Comparison of ENCODE assay signal across 11 cellular contexts in genomic region chr16:74361840-74362610, GRCh38. TPM values are rescaled to one million over a fixed set of nuclear protein-coding genes. Genes with fewer than 3 reads are reported as not detected.
DNase-seq lines count a peak whose midpoint lies in the region; ATAC-seq, FAIRE-seq and TF ChIP-seq lines count a peak whose summit lies in the region.
"Not testable (repeated sequence)": the region's sequence is repeated elsewhere in the genome, so short reads cannot be mapped to it uniquely, and the experiment has no call there.
"Had no signal": no experiment of that assay in that cellular context is flagged by ENCODE, and none has a peak within 500 bp of the region (broad histone marks: within the 10 kb centered on the region; RNA-seq: fewer than 3 reads in every experiment).

No MANE protein-coding gene starts in this region.

- H3K27ac Mint-ChIP-seq in H9: peak overlapping the region in 1 of 3 experiments; percentile 14; a peak in 1 of 7 replicates
- H3K27ac Mint-ChIP-seq in T-helper 17 cell; stimulated activated effector memory CD8-positive, alpha-beta T cell treated with anti-CD3 and anti-CD28 coated beads, Interleukin-12 subunit alpha, Interleukin-12 subunit beta, amount 100 ng/mL, for 72 hours: not testable (repeated sequence)
- H3K27ac Mint-ChIP-seq in activated naive CD4-positive, alpha-beta T cell treated with anti-CD3 and anti-CD28 coated beads for 36 hours: peak overlapping the region; percentile 64
- H3K27ac Mint-ChIP-seq in naive thymus-derived CD4-positive, alpha-beta T cell: peak overlapping the region in 2 of 9 donors; percentile 21 to 68

- H2BK120ac ChIP-seq in H9 (ENCODE audit: low read depth, low read length, poor library complexity, severe bottlenecking): not testable (repeated sequence)

- not testable (repeated sequence) for H2AFZ ChIP-seq in H9 (ENCODE audit: low read length); K562 (ENCODE audit: low read depth, low read length)

- TF ChIP-seq EP300 in A549 (IDR thresholded peaks at IDR 0.05); K562 (IDR thresholded peaks at IDR 0.05; ENCODE audit: low read length): not testable (repeated sequence)

- H3K27ac ChIP-seq in A549; H9 (ENCODE audit: insufficient read length, low read depth, low read length); K562 (ENCODE audit: extremely low read depth, low read depth, low read length); naive thymus-derived CD4-positive, alpha-beta T cell (ENCODE audit: low read depth, low read length): not testable (repeated sequence)

- H3K4me3 Mint-ChIP-seq in H9; T-helper 17 cell; activated naive CD4-positive, alpha-beta T cell treated with anti-CD3 and anti-CD28 coated beads for 36 hours; naive thymus-derived CD4-positive, alpha-beta T cell; stimulated activated effector memory CD8-positive, alpha-beta T cell treated with anti-CD3 and anti-CD28 coated beads, Interleukin-12 subunit alpha, Interleukin-12 subunit beta, amount 100 ng/mL, for 72 hours: not testable (repeated sequence)

- TF ChIP-seq POLR2A in A549 (IDR thresholded peaks at IDR 0.05; ENCODE audit: low read length); K562 (conservative IDR thresholded peaks at IDR 0.05): not testable (repeated sequence)

- not testable (repeated sequence) for H3K23ac ChIP-seq in H9 (ENCODE audit: insufficient read length, low read depth, low read length)

- not testable (repeated sequence) for H2BK12ac ChIP-seq in H9 (ENCODE audit: insufficient read length, low read depth, low read length)

- not testable (repeated sequence) for BruUV-seq in K562 (replicated peaks; lab: Mats Ljungman, UMichigan)

- not testable (repeated sequence) for H3K56ac ChIP-seq in H9 (ENCODE audit: insufficient read length, low read depth, low read length)

- not testable (repeated sequence) for H2AK5ac ChIP-seq in H9 (ENCODE audit: insufficient read length, low read length)

- peaks cover 12 to 28% (median 17%) of the 10 kb centered on the region in 3 experiments; a peak in 6 of 7 replicates for H3K36me3 Mint-ChIP-seq in H9 (ENCODE audit: insufficient read depth in 1 of 3, low read depth in 3 of 3)
- H3K36me3 Mint-ChIP-seq in T-helper 17 cell (ENCODE audit: low read depth); activated naive CD4-positive, alpha-beta T cell treated with anti-CD3 and anti-CD28 coated beads for 36 hours (ENCODE audit: low read depth): not testable (repeated sequence)
- H3K36me3 Mint-ChIP-seq in naive thymus-derived CD4-positive, alpha-beta T cell: peaks cover 0 to 17% (median 3%) of the 10 kb centered on the region in 5 donors
- peaks cover 43% of the 10 kb centered on the region for H3K36me3 Mint-ChIP-seq in stimulated activated effector memory CD8-positive, alpha-beta T cell treated with anti-CD3 and anti-CD28 coated beads, Interleukin-12 subunit alpha, Interleukin-12 subunit beta, amount 100 ng/mL, for 72 hours

- H4K91ac ChIP-seq in H9 (ENCODE audit: insufficient read length, low read depth, low read length): not testable (repeated sequence)

- H4K20me1 ChIP-seq in H9 (ENCODE audit: control insufficient read depth, insufficient read depth, insufficient read length); K562 (replicated peaks; ENCODE audit: control insufficient read depth, insufficient read depth, low read length): not testable (repeated sequence)

- not testable (repeated sequence) for H3K23me2 ChIP-seq in H9 (ENCODE audit: insufficient read length, low read depth, low read length, poor library complexity, severe bottlenecking)

- not testable (repeated sequence) for H3K4me2 ChIP-seq in A549; H9 (ENCODE audit: insufficient read depth, insufficient read length, low read length); K562 (ENCODE audit: insufficient read depth, low read length)

- CTCF ChIA-PET in A549 (lab: Yijun Ruan, JAX); activated naive CD4-positive, alpha-beta T cell treated with anti-CD3 and anti-CD28 coated beads for 36 hours (lab: Charles Lee); K562 (lab: Yijun Ruan, JAX; ENCODE audit: low intra/inter-chr PET ratio); naive thymus-derived CD4-positive, alpha-beta T cell (lab: Charles Lee): not testable (repeated sequence)

- intact Hi-C loops in activated naive CD4-positive, alpha-beta T cell treated with anti-CD3 and anti-CD28 coated beads for 36 hours (cut with micrococcal nuclease); K562 (cut with micrococcal nuclease): not testable (repeated sequence)
- intact Hi-C loops in naive thymus-derived CD4-positive, alpha-beta T cell (cut with micrococcal nuclease): loop anchor here (10.0 kb wide), 1 partner anchor 1283 kb away; the partner anchor contains the start of genes KARS1 (in 2 of the 2) and TERF2IP (in 2 of the 2)

- H3K27me3 Mint-ChIP-seq in H9 (ENCODE audit: low read depth); T-helper 17 cell; activated naive CD4-positive, alpha-beta T cell treated with anti-CD3 and anti-CD28 coated beads for 36 hours (ENCODE audit: low read depth); naive thymus-derived CD4-positive, alpha-beta T cell: not testable (repeated sequence)

- H3K79me1 ChIP-seq in H9 (ENCODE audit: insufficient read depth, low read depth, low read length, poor library complexity, severe bottlenecking): not testable (repeated sequence)

- H3K4ac ChIP-seq in H9 (ENCODE audit: low read depth, low read length): not testable (repeated sequence)

- not testable (repeated sequence) for H4K5ac ChIP-seq in H9 (ENCODE audit: insufficient read length, low read depth, low read length)

- not testable (repeated sequence) for H3K9me3 Mint-ChIP-seq in H9; activated naive CD4-positive, alpha-beta T cell treated with anti-CD3 and anti-CD28 coated beads for 36 hours; naive thymus-derived CD4-positive, alpha-beta T cell; stimulated activated effector memory CD8-positive, alpha-beta T cell treated with anti-CD3 and anti-CD28 coated beads, Interleukin-12 subunit alpha, Interleukin-12 subunit beta, amount 100 ng/mL, for 72 hours

- not testable (repeated sequence) for H3K79me2 ChIP-seq in H9 (ENCODE audit: insufficient read depth, low read length)
- peaks cover 17% of the 10 kb centered on the region for H3K79me2 ChIP-seq in K562 (ENCODE audit: control insufficient read depth, insufficient read depth, low read length)

- H3K36me3 ChIP-seq in K562 (ENCODE audit: control insufficient read depth, insufficient read depth, low read length): peaks cover 37% of the 10 kb centered on the region; the same call in 2 of the 3 replicates
- H3K36me3 ChIP-seq in naive thymus-derived CD4-positive, alpha-beta T cell (ENCODE audit: control insufficient read depth in 2 of 3, insufficient read depth in 3 of 3, low read length in 3 of 3): peaks cover 0 to 17% (median 0%) of the 10 kb centered on the region in 3 experiments

- H3K9ac ChIP-seq in H9 (ENCODE audit: extremely low read depth, insufficient read length, low read length); K562 (ENCODE audit: insufficient read depth in 1 of 2, low read depth in 2 of 2, low read length in 2 of 2): not testable (repeated sequence)

- not testable (repeated sequence) for H2BK15ac ChIP-seq in H9 (ENCODE audit: low read depth, low read length)

- not testable (repeated sequence) for TF ChIP-seq CTCF in A549 (IDR thresholded peaks at IDR 0.05); K562 (IDR thresholded peaks at IDR 0.05 in 2 of 3, conservative IDR thresholded peaks at IDR 0.05 in 1 of 3; ENCODE audit: insufficient read depth in 2 of 3, low read depth in 1 of 3, low read length in 3 of 3)
- 0 out of 3 replicates have a peak, but pooled peaks have one; percentile 19 for TF ChIP-seq CTCF in H9 (conservative IDR thresholded peaks at IDR 0.05)

- not testable (repeated sequence) for H2BK5ac ChIP-seq in H9 (ENCODE audit: insufficient read length, low read length)

- not testable (repeated sequence) for FAIRE-seq in A549 (lab: Jason Lieb, UNC); K562 (lab: Jason Lieb, UNC)

- not testable (repeated sequence) for H3K4me3 ChIP-seq in A549; K562; naive thymus-derived CD4-positive, alpha-beta T cell (ENCODE audit: low read length)

- not testable (repeated sequence) for TF ChIP-seq RAD21 in A549 (conservative IDR thresholded peaks at IDR 0.05 in 1 of 2, IDR thresholded peaks at IDR 0.05 in 1 of 2); K562 (CRISPR knock-in tag; conservative IDR thresholded peaks at IDR 0.05 in 1 of 2, IDR thresholded peaks at IDR 0.05 in 1 of 2)

- DNase-seq in A549 (ENCODE audit: low read depth in 1 of 2, low spot score in 1 of 2); H9; T-helper 17 cell; activated naive CD4-positive, alpha-beta T cell treated with anti-CD3 and anti-CD28 coated beads for 36 hours; naive thymus-derived CD4-positive, alpha-beta T cell: not testable (repeated sequence)
- DNase-seq in K562 (ENCODE audit: extremely low read depth in 1 of 4, low spot score in 3 of 4) (peak in 1 of 4 experiments; percentile 5), kidney glomerular epithelial cell (lab: John Stamatoyannopoulos, UW) (peak; percentile 22)
- DNase-seq in stimulated activated effector memory CD8-positive, alpha-beta T cell treated with anti-CD3 and anti-CD28 coated beads, Interleukin-12 subunit alpha, Interleukin-12 subunit beta, amount 100 ng/mL, for 72 hours (ENCODE audit: low spot score in 2 of 2): peak in 1 of 2 donors; percentile 59

- H3K4me1 Mint-ChIP-seq in H9; stimulated activated effector memory CD8-positive, alpha-beta T cell treated with anti-CD3 and anti-CD28 coated beads, Interleukin-12 subunit alpha, Interleukin-12 subunit beta, amount 100 ng/mL, for 72 hours: not testable (repeated sequence)
- peaks cover 15% of the 10 kb centered on the region for H3K4me1 Mint-ChIP-seq in T-helper 17 cell
- H3K4me1 Mint-ChIP-seq in activated naive CD4-positive, alpha-beta T cell treated with anti-CD3 and anti-CD28 coated beads for 36 hours (ENCODE audit: low read depth): peaks cover 10% of the 10 kb centered on the region
- peaks cover 7 to 15% (median 11%) of the 10 kb centered on the region in 7 donors for H3K4me1 Mint-ChIP-seq in naive thymus-derived CD4-positive, alpha-beta T cell

- ATAC-seq in A549: peak; percentile 57 to 72
- peak; percentile 17 for ATAC-seq in T-helper 17 cell
- peak; percentile 61 for ATAC-seq in K562
- peak; percentile 13 for ATAC-seq in naive thymus-derived CD4-positive, alpha-beta T cell
- ATAC-seq in stimulated activated effector memory CD8-positive, alpha-beta T cell treated with anti-CD3 and anti-CD28 coated beads, Interleukin-12 subunit alpha, Interleukin-12 subunit beta, amount 100 ng/mL, for 72 hours: peak; percentile 57

- 92% methylated on average over 9 of the region's 10 CpGs for WGBS in A549 (ENCODE audit: missing lambda C conversion rate)
- WGBS in H9 (ENCODE audit: extremely low coverage, insufficient read length, low lambda C conversion rate): no CpG with 5 or more reads among the region's 10 CpGs
- 89% methylated on average over 8 of the region's 10 CpGs for WGBS in K562 (ENCODE audit: insufficient coverage, low coverage, missing lambda C conversion rate)

- H3T11ph ChIP-seq in H9 (ENCODE audit: low read length): not testable (repeated sequence)

- H4K8ac ChIP-seq in H9 (replicated peaks; ENCODE audit: insufficient read length, low read depth, low read length): not testable (repeated sequence)

- not testable (repeated sequence) for H3K4me1 ChIP-seq in A549; H9 (ENCODE audit: insufficient read depth, low read length); K562 (replicated peaks in 1 of 2; ENCODE audit: control insufficient read depth in 2 of 2, insufficient read depth in 2 of 2, low read length in 2 of 2); naive thymus-derived CD4-positive, alpha-beta T cell (ENCODE audit: control insufficient read depth in 2 of 2, insufficient read depth in 2 of 2, low read length in 2 of 2)

- not testable (repeated sequence) for H3K14ac ChIP-seq in H9 (ENCODE audit: insufficient read depth, low read length)

- H3K9me3 ChIP-seq in A549; H9 (ENCODE audit: control insufficient read depth, low read depth, low read length); T-helper 17 cell (ENCODE audit: control insufficient read depth, low read length, poor library complexity, severe bottlenecking); K562 (replicated peaks; ENCODE audit: control insufficient read depth, insufficient read depth, low read depth, low read length); naive thymus-derived CD4-positive, alpha-beta T cell (ENCODE audit: control insufficient read depth in 2 of 3, low read length in 3 of 3): not testable (repeated sequence)

- H3K27me3 ChIP-seq in H9 (ENCODE audit: insufficient read depth, low read length); K562 (ENCODE audit: control insufficient read depth in 2 of 2, insufficient read depth in 2 of 2, low read length in 2 of 2); naive thymus-derived CD4-positive, alpha-beta T cell (ENCODE audit: control insufficient read depth in 2 of 2, insufficient read depth in 2 of 2, low read length in 2 of 2): not testable (repeated sequence)

- in situ Hi-C loops in K562 (cut with MboI): not testable (repeated sequence)

- not testable (repeated sequence) for H2BK20ac ChIP-seq in H9 (ENCODE audit: low read depth, low read length, poor library complexity, severe bottlenecking)

- H3K18ac ChIP-seq in H9 (ENCODE audit: insufficient read length, low read depth, low read length): not testable (repeated sequence)

- POLR2A ChIA-PET in A549 (lab: Yijun Ruan, JAX); K562 (lab: Yijun Ruan, JAX); naive thymus-derived CD4-positive, alpha-beta T cell (lab: Charles Lee): not testable (repeated sequence)

- H3K9me1 ChIP-seq in K562 (ENCODE audit: control insufficient read depth, insufficient read depth, low read length): not testable (repeated sequence)

RNA-seq across cellular contexts. Expression of gene NPIPB15, which starts 14.1 kb away (rescaled TPM):
- polyA plus RNA-seq in A549 (2011; rRNA removed) (0.61 and 1.0 TPM in 2 replicates), A549 (2017; fragmentation: RNase III; extraction: RNeasy Plus Mini Kit Qiagen cat#74134 plus additional on column Dnase treatment) (0.50 to 0.70 TPM (median 0.61 TPM) in 3 replicates), K562 (2011; rRNA removed) (1.2 and 2.6 TPM in 2 replicates), K562 (2014; fragmentation: Illumina TruSeq; extraction: Trizol) (0.79 and 0.95 TPM in 2 replicates), K562 (2014; fragmentation: Nextera tagmentation; extraction: Ambion mirVana) (under 1 TPM; 0.13 to 0.38 TPM), K562 (2014; rRNA removed) (1.1 TPM in 2 replicates)
- polyA plus RNA-seq in A549 (2012; cell fraction: cytosol; rRNA removed): not detected in 2 replicates
- 0.95 and 2.0 TPM in 2 replicates for polyA plus RNA-seq in A549 (2012; cell fraction: nucleus; rRNA removed)
- polyA minus RNA-seq in A549 (2011; rRNA and poly(A)+ RNA removed): not detected in 2 replicates
- total RNA-seq in H9 (2021) (1.6 and 2.6 TPM in 2 replicates), T-helper 17 cell (10 to 100 TPM in 1 of 2 donors, 1 to 10 TPM in 1; 6.4 to 12.9 TPM), K562 (2014; rRNA removed) (0.82 and 0.86 TPM in 2 replicates), K562 (2014; rRNA removed; fragmentation: Illumina TruSeq; extraction: Trizol) (0.18 and 0.83 TPM in 2 replicates), K562 (2015; rRNA removed; fragmentation: Illumina TruSeq; extraction: Trizol) (0.51 and 0.75 TPM in 2 replicates), K562 (2021) (0.36 and 1.1 TPM in 2 replicates)
- total RNA-seq in activated naive CD4-positive, alpha-beta T cell treated with anti-CD3 and anti-CD28 coated beads for 36 hours: under 1 TPM in 1 of 2 experiments, not detected in 1; 0.62 TPM
- total RNA-seq in K562 (2011; cell fraction: chromatin; rRNA removed; ENCODE audit: low replicate concordance): 5.6 and 10.5 TPM in 2 replicates
- 2.0 and 3.2 TPM in 2 replicates for total RNA-seq in K562 (2011; cell fraction: nucleolus; rRNA removed)
- 1.5 and 2.9 TPM in 2 replicates for total RNA-seq in K562 (2011; cell fraction: nucleoplasm; rRNA removed)
- 0.30 and 1.5 TPM in 2 replicates for polyA plus RNA-seq in K562 (2011; cell fraction: cytosol; rRNA removed)
- 9.1 and 10.6 TPM in 2 replicates for polyA plus RNA-seq in K562 (2011; cell fraction: nucleus; rRNA removed)
- 0.48 and 2.1 TPM in 2 replicates for polyA plus RNA-seq in K562 (2012)
- polyA minus RNA-seq in K562 (2011; rRNA and poly(A)+ RNA removed): 0.57 and 0.63 TPM in 2 replicates
- not detected in 2 replicates for polyA minus RNA-seq in K562 (2011; cell fraction: cytosol; rRNA and poly(A)+ RNA removed)
- polyA minus RNA-seq in K562 (2011; cell fraction: nucleus; rRNA and poly(A)+ RNA removed): 0.27 and 1.3 TPM in 2 replicates
- 10 to 100 TPM in 1 of 5 experiments, 1 to 10 TPM in 2, not detected in 2; 2.2 to 12.3 (median 9.8) TPM for total RNA-seq in naive thymus-derived CD4-positive, alpha-beta T cell
- polyA plus RNA-seq in naive thymus-derived CD4-positive, alpha-beta T cell: under 1 TPM in 1 of 2 donors, not detected in 1; 0.75 TPM
- total RNA-seq: Daoy, HT1080 had no signal

RNA-seq across cellular contexts. Expression of gene CLEC18B, which starts 59.3 kb away (rescaled TPM):
- polyA plus RNA-seq in A549 (2011; rRNA removed) (0.26 and 0.50 TPM in 2 replicates), A549 (2017; fragmentation: RNase III; extraction: RNeasy Plus Mini Kit Qiagen cat#74134 plus additional on column Dnase treatment) (0.31 to 0.69 TPM (median 0.51 TPM) in 3 replicates), K562 (2011; rRNA removed) (6.0 and 11.2 TPM in 2 replicates), K562 (2014; fragmentation: Illumina TruSeq; extraction: Trizol) (1.8 and 3.1 TPM in 2 replicates), K562 (2014; fragmentation: Nextera tagmentation; extraction: Ambion mirVana) (under 1 TPM; 0.23 to 0.31 TPM), K562 (2014; rRNA removed) (5.9 and 7.6 TPM in 2 replicates)
- 0.29 and 0.36 TPM in 2 replicates for polyA plus RNA-seq in A549 (2012; cell fraction: cytosol; rRNA removed)
- polyA plus RNA-seq in A549 (2012; cell fraction: nucleus; rRNA removed): 2.5 and 3.6 TPM in 2 replicates
- 0.63 and 0.70 TPM in 2 replicates for polyA minus RNA-seq in A549 (2011; rRNA and poly(A)+ RNA removed)
- total RNA-seq in H9 (2021) (0.31 and 0.37 TPM in 2 replicates), T-helper 17 cell (1 to 10 TPM; 1.6 to 2.4 TPM), K562 (2014; rRNA removed) (3.1 and 3.5 TPM in 2 replicates), K562 (2014; rRNA removed; fragmentation: Illumina TruSeq; extraction: Trizol) (0.83 and 3.5 TPM in 2 replicates), K562 (2015; rRNA removed; fragmentation: Illumina TruSeq; extraction: Trizol) (3.8 and 4.5 TPM in 2 replicates), K562 (2021) (6.0 and 6.5 TPM in 2 replicates)
- total RNA-seq in activated naive CD4-positive, alpha-beta T cell treated with anti-CD3 and anti-CD28 coated beads for 36 hours: not detected
- total RNA-seq in K562 (2011; cell fraction: chromatin; rRNA removed; ENCODE audit: low replicate concordance): 25.8 and 68.7 TPM in 2 replicates
- total RNA-seq in K562 (2011; cell fraction: nucleolus; rRNA removed): 42.4 and 55.5 TPM in 2 replicates
- 25.3 and 25.6 TPM in 2 replicates for total RNA-seq in K562 (2011; cell fraction: nucleoplasm; rRNA removed)
- 3.0 and 3.1 TPM in 2 replicates for polyA plus RNA-seq in K562 (2011; cell fraction: cytosol; rRNA removed)
- polyA plus RNA-seq in K562 (2011; cell fraction: nucleus; rRNA removed): 89.7 and 97.1 TPM in 2 replicates
- 3.4 and 11.9 TPM in 2 replicates for polyA plus RNA-seq in K562 (2012)
- polyA minus RNA-seq in K562 (2011; rRNA and poly(A)+ RNA removed): 8.5 and 9.5 TPM in 2 replicates
- polyA minus RNA-seq in K562 (2011; cell fraction: cytosol; rRNA and poly(A)+ RNA removed): 2.3 and 4.1 TPM in 2 replicates
- polyA minus RNA-seq in K562 (2011; cell fraction: nucleus; rRNA and poly(A)+ RNA removed): 44.4 and 47.0 TPM in 2 replicates
- 1 to 10 TPM in 4 of 5 experiments, under 1 TPM in 1; 0.49 to 3.0 (median 1.5) TPM for total RNA-seq in naive thymus-derived CD4-positive, alpha-beta T cell
- not detected for polyA plus RNA-seq in naive thymus-derived CD4-positive, alpha-beta T cell
- total RNA-seq: Daoy, HT1080, LHCN-M2 had no signal

Comparison
In these comparisons a context has a peak if more than half of its experiments do, and no peak if none do; other contexts are left out.
1. ATAC-seq: peak in every context shown above with its lines; median percentile 64 in A549; 61 in K562; 57 in stimulated activated effector memory CD8-positive, alpha-beta T cell treated with anti-CD3 and anti-CD28 coated beads, Interleukin-12 subunit alpha, Interleukin-12 subunit beta, amount 100 ng/mL, for 72 hours; 17 in T-helper 17 cell; 13 in naive thymus-derived CD4-positive, alpha-beta T cell.